ENCODE assay signal across 4 cellular contexts in the genomic region with DNA sequence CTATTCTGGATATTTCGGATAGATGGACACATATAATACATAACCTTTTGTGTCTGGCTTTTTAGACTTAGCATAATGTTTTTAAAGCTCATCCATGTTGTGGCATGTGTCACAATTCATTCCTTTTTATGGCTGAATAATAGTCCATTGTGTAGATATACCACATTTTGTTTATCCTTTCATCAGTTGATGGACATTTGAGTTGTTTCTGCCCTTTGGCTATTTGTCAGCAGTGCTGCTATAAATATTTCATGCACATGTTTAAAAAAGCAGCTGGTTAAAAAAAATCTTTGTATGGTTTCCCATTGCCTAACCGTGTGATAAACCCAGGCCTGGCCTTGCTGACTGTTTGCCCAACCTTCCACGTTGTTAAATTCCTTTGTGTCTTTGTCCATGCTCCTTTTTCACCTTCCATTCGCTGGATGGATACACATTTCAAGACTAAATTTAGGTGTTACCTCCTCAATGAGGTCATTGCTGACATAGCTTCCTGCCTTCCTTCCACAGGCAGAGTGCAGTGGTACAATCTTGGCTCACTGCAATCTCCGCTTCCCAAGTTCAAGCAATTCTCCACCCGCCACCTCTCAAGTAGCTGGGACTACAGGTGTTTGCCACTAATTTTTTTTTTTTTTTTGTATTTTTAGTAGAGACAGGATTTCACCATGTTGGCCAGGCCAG. TPM values are rescaled to one million over a fixed set of nuclear protein-coding genes. Genes with fewer than 3 reads are reported as not detected.
"Had no signal": no experiment of that assay in that cellular context is flagged by ENCODE, and none has a peak within 500 bp of the region (broad histone marks: within the 10 kb centered on the region; RNA-seq: fewer than 3 reads in every experiment).

No MANE protein-coding gene starts in this region.

- DNase-seq: GDM1, GF-D8 had no signal

- ATAC-seq: GM12878 had no signal

RNA-seq across cellular contexts. Expression of gene GDA, which starts 11.3 kb away (rescaled TPM):
- total RNA-seq: G401 had no signal
